8 cellular contexts compared by ENCODE assay signal in the genomic region with DNA sequence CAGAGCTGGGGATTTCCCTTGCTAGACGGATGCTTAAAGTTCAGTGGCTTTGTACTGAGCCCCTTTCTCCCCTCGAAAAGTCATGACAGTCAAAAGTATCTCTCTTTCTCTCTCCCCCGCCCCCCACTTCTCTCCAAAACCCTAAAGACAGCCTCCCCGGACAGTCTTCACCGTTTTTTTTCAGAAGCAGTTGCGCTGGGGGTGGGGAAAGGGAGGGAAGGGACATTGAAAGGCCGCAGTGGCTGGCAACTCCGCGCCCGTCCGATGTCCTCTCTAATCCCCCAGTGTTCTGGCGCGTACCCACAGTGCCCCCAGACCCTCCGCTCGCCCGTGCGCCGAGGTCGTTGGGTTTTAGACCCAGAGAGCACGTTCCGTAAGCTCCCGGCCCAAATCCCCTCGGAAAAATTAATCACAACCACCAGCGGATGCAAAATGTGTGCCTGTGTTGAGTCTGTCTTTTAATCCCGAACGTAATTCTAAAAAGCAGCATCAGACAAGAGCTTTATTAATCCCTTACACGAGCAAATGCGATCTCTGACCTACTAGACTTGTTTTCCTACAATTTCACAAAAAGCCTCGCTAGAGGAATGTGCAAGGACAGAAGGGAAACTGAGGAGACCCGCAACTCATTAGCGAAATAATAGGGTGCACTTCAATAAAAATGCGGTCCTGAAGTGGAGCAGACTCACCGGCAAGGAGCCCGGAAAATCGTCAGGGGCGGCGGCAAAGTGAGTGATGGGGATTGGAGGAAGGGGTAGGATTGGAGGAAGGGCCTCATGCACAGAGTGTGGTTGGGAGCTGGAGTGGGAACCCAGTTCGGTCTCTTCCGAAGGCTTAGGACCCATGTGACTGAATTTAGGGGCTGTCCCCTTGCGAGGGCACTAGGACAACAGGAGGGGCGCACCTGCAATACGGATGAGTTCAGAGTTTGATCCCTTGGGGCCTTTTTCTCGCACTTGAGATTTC. TPM values are rescaled to one million over a fixed set of nuclear protein-coding genes. Genes with fewer than 3 reads are reported as not detected.
DNase-seq lines count a peak whose midpoint lies in the region; ATAC-seq and TF ChIP-seq lines count a peak whose summit lies in the region.

No MANE protein-coding gene starts in this region.

- no peak for TF ChIP-seq POLR2A in breast epithelium (IDR thresholded peaks at IDR 0.05)
- TF ChIP-seq POLR2A in uterus (IDR thresholded peaks at IDR 0.05) = peak in 1 of 2 donors; percentile 25

- H3K4me3 ChIP-seq in DOHH2 (ENCODE audit: low read length) (peak overlapping the region; percentile 44), breast epithelium (peak overlapping the region; percentile 60 to 82 (median 63)), mesendoderm (ENCODE audit: low read length) (no peak overlapping the region), uterus (peak overlapping the region; percentile 57 to 60)

- H3K9me2 ChIP-seq in DOHH2 (replicated peaks; ENCODE audit: control insufficient read depth, low read length) = no peaks in the 10 kb centered on the region

- H2BK5ac ChIP-seq in mesendoderm (ENCODE audit: low read length) = no peak overlapping the region

- intact Hi-C loops in breast epithelium (cut with DNase I; ENCODE audit: low total_unique reads) (no loop called here), uterus (cut with DNase I; ENCODE audit: low total_unique reads) (no loop called here)

- H3K4me1 ChIP-seq in DOHH2 (ENCODE audit: control insufficient read depth, low read length) = peaks cover 7% of the 10 kb centered on the region
- H3K4me1 ChIP-seq in breast epithelium = peaks cover 0 to 4% of the 10 kb centered on the region in 2 donors
- H3K4me1 ChIP-seq in mesendoderm (ENCODE audit: control insufficient read depth, low read depth, low read length) = peaks cover 6% of the 10 kb centered on the region
- peaks cover 0 to 12% of the 10 kb centered on the region in 2 donors for H3K4me1 ChIP-seq in uterus

- DNase-seq in LHCN-M2 (ENCODE audit: low read depth) (peak; percentile 62), breast epithelium (ENCODE audit: low spot score in 2 of 2) (no peak), mesendoderm (peak; percentile 8), uterus (peak in 1 of 2 donors; percentile 40), NCI-H1930 (lab: John Stamatoyannopoulos, UW) (no peak)

- no CpG with 5 or more reads among the region's 43 CpGs for whole genome bisulfite sequencing in mesendoderm (ENCODE audit: extremely low coverage, insufficient coverage, low lambda C conversion rate)

- H2BK120ac ChIP-seq in mesendoderm (ENCODE audit: low read depth, low read length) = no peak overlapping the region

- H3K56ac ChIP-seq in mesendoderm (ENCODE audit: low read length) = no peak overlapping the region

- no peak overlapping the region for H2BK15ac ChIP-seq in mesendoderm (replicated peaks; ENCODE audit: low read depth)

- H3K79me2 ChIP-seq in DOHH2 (ENCODE audit: control insufficient read depth, low read length) (no peaks in the 10 kb centered on the region), mesendoderm (ENCODE audit: control insufficient read depth, insufficient read depth, low read length) (no peaks in the 10 kb centered on the region)

- no peak overlapping the region for H3K4ac ChIP-seq in mesendoderm (ENCODE audit: low read depth, low read length)

- no peak overlapping the region for H4K5ac ChIP-seq in mesendoderm (ENCODE audit: low read length)

- no peaks in the 10 kb centered on the region for H3F3A ChIP-seq in DOHH2 (ENCODE audit: control insufficient read depth, insufficient read depth)

- no peaks in the 10 kb centered on the region for H4K20me1 ChIP-seq in DOHH2 (ENCODE audit: control insufficient read depth, insufficient read depth, low read depth, low read length)

- H3K27ac ChIP-seq in DOHH2 (ENCODE audit: low read depth, low read length) (no peak overlapping the region), breast epithelium (peak overlapping the region; percentile 70 to 89), mesendoderm (ENCODE audit: low read depth, low read length) (no peak overlapping the region), uterus (peak overlapping the region; percentile 88 to 91)

- H4K8ac ChIP-seq in mesendoderm (ENCODE audit: low read depth, low read length) = no peak overlapping the region

- no peaks in the 10 kb centered on the region for H3K9me3 ChIP-seq in DOHH2 (ENCODE audit: control insufficient read depth, insufficient read depth, low read length)
- no peaks in the 10 kb centered on the region for H3K9me3 ChIP-seq in breast epithelium
- H3K9me3 ChIP-seq in uterus = no peaks in the 10 kb centered on the region

- H2AK5ac ChIP-seq in mesendoderm (ENCODE audit: low read length) = no peak overlapping the region

- H3K9ac ChIP-seq in mesendoderm (ENCODE audit: low read length) = peak overlapping the region; percentile 32

- H3K4me2 ChIP-seq in DOHH2 (ENCODE audit: low read length) = peak overlapping the region; percentile 55
- H3K4me2 ChIP-seq in mesendoderm (ENCODE audit: low read length) = peak overlapping the region; percentile 20

- ATAC-seq in HG03025 (IDR thresholded peaks at IDR 0.05; ENCODE audit: low FRiP score, unreplicated experiment) = no peak
- ATAC-seq in HG03135 (IDR thresholded peaks at IDR 0.05; ENCODE audit: unreplicated experiment) = no peak

- H3K36me3 ChIP-seq in DOHH2 (ENCODE audit: control insufficient read depth, low read length) (no peaks in the 10 kb centered on the region), breast epithelium (no peaks in the 10 kb centered on the region), mesendoderm (ENCODE audit: control insufficient read depth, insufficient read depth, low read length) (no peaks in the 10 kb centered on the region), uterus (no peaks in the 10 kb centered on the region)

- TF ChIP-seq CTCF in DOHH2 (IDR thresholded peaks at IDR 0.05; ENCODE audit: low read depth, low read length, poor library complexity, severe bottlenecking) (no peak), breast epithelium (IDR thresholded peaks at IDR 0.05) (no peak), uterus (IDR thresholded peaks at IDR 0.05) (no peak)

- no peaks in the 10 kb centered on the region for H3K79me1 ChIP-seq in mesendoderm (ENCODE audit: low read length)

- H3K18ac ChIP-seq in mesendoderm (ENCODE audit: low read length) = no peak overlapping the region

- H3K23ac ChIP-seq in mesendoderm (ENCODE audit: low read length) = no peak overlapping the region

- H3K27me3 ChIP-seq in DOHH2 (ENCODE audit: control insufficient read depth, low read length) (peaks cover 30% of the 10 kb centered on the region), breast epithelium (peaks cover 0 to 55% of the 10 kb centered on the region in 2 donors), mesendoderm (ENCODE audit: insufficient read depth, low read length, poor library complexity) (peaks cover 75% of the 10 kb centered on the region), uterus (no peaks in the 10 kb centered on the region)

RNA-seq across cellular contexts. Expression of gene PRDM8, which starts 12.2 kb away (rescaled TPM):
- total RNA-seq in LHCN-M2 (2014; rRNA removed) = 74.3 and 86.8 TPM in 2 replicates
- polyA plus RNA-seq in LHCN-M2 (2012) = 18.3 TPM
- 1 to 10 TPM; 1.2 to 7.0 (median 5.9) TPM for total RNA-seq in breast epithelium
- polyA plus RNA-seq in mesendoderm (2013, experiment 1 of 2) = 0.08 TPM
- 0.01 TPM for polyA plus RNA-seq in mesendoderm (2013, experiment 2 of 2)
- 10 to 100 TPM in 3 of 4 donors, 1 to 10 TPM in 1; 4.5 to 13.1 (median 12.6) TPM for total RNA-seq in uterus

Comparison
In these comparisons a context has a peak if more than half of its experiments do, and no peak if none do; other contexts are left out.
1. H3K27ac ChIP-seq: peak in breast epithelium (2 of 2) and uterus (2 of 2); none in DOHH2 (single experiment) and mesendoderm (single experiment).
2. DNase-seq: peak in LHCN-M2 (single experiment) and mesendoderm (single experiment); none in breast epithelium (0 of 2) and NCI-H1930 (0 of 2).